ENCODE assay signal across 38 cellular contexts in genomic region chr4:150354214-150354796, GRCh38.
"Had no signal": no experiment of that assay in that cellular context is flagged by ENCODE, and none has a peak within 500 bp of the region (broad histone marks: within the 10 kb centered on the region; RNA-seq: fewer than 3 reads in every experiment).

No MANE protein-coding gene starts in this region.

- H3K27ac ChIP-seq: brain microvascular endothelial cell, Peyer's patch, SJSA1, WERI-Rb-1 had no signal

- H3K36me3 ChIP-seq: brain microvascular endothelial cell, Peyer's patch, SJSA1, WERI-Rb-1 had no signal

- H3K9me3 ChIP-seq: Peyer's patch, SJSA1 had no signal

- H3K4me3 ChIP-seq: Peyer's patch, SJSA1 had no signal

- H3K4me1 ChIP-seq: Peyer's patch, SJSA1 had no signal

- DNase-seq: activated CD4-positive, alpha-beta memory T cell treated with anti-CD3 and anti-CD28 coated beads, Interleukin-2, amount 10 ng/mL, durations not matched to agents 7 days and 5 days; activated CD4-positive, alpha-beta T cell treated with anti-CD3 and anti-CD28 coated beads for 1 hour; activated CD4-positive, alpha-beta T cell treated with anti-CD3 and anti-CD28 coated beads for 48 hours; activated CD4-positive, CD25-positive, alpha-beta regulatory T cell; activated CD8-positive, alpha-beta memory T cell treated with anti-CD3 and anti-CD28 coated beads for 24 hours; activated CD8-positive, alpha-beta memory T cell treated with anti-CD3 and anti-CD28 coated beads, Interleukin-2, amount 10 ng/mL, durations not matched to agents 7 days and 5 days; activated CD8-positive, alpha-beta memory T cell treated with anti-CD3 and anti-CD28 coated beads, Interleukin-2, amount 50 U/mL, for 48 hours; activated effector memory CD4-positive, alpha-beta T cell treated with Interleukin-2 at 50 U/mL for 16 hours; activated naive CD4-positive, alpha-beta T cell treated with anti-CD3 and anti-CD28 coated beads, Interleukin-2, amount 10 ng/mL, durations not matched to agents 7 days and 5 days; activated naive CD8-positive, alpha-beta T cell treated with anti-CD3 and anti-CD28 coated beads, Interleukin-2, amount 50 U/mL, for 24 hours; activated T-cell treated with anti-CD3 and anti-CD28 coated beads, Interleukin-2, amount 50 U/mL, for 48 hours; amniotic stem cell; aorta; brain microvascular endothelial cell; central memory CD4-positive, alpha-beta T cell; Karpas-422; KBM-7; NCI-H1092; NCI-H1436 treated with DMSO at 0.1 percent for 48 hours; NCI-H187; NCI-H2029 treated with DMSO at 0.1 percent for 48 hours; NCI-H2107; NCI-H2171; NCI-H2227 treated with DMSO at 0.1 percent for 48 hours; NCI-H446 treated with DMSO at 0.1 percent for 48 hours; NCI-H524; NCI-H748 treated with DMSO at 0.1 percent for 48 hours; NK-92 treated with Interleukin-12 subunit alpha and Interleukin-12 subunit beta, amount 100 ng/mL, for 24 hours; PC-3; Peyer's patch; RPMI8226; SHP77 treated with DMSO at 0.1 percent for 48 hours; SW 1271; T-helper 1 cell; T-helper 2 cell; T-helper 9 cell; WERI-Rb-1 had no signal

- H3K27me3 ChIP-seq: brain microvascular endothelial cell, Peyer's patch, SJSA1 had no signal

- ATAC-seq: activated CD8-positive, alpha-beta memory T cell treated with anti-CD3 and anti-CD28 coated beads, Interleukin-2, amount 10 ng/mL, durations not matched to agents 7 days and 5 days; activated naive CD8-positive, alpha-beta T cell treated with anti-CD3 and anti-CD28 coated beads, Interleukin-2, amount 50 U/mL, for 24 hours; PC-3 had no signal
